8 cellular contexts compared by ENCODE assay signal in the genomic region with DNA sequence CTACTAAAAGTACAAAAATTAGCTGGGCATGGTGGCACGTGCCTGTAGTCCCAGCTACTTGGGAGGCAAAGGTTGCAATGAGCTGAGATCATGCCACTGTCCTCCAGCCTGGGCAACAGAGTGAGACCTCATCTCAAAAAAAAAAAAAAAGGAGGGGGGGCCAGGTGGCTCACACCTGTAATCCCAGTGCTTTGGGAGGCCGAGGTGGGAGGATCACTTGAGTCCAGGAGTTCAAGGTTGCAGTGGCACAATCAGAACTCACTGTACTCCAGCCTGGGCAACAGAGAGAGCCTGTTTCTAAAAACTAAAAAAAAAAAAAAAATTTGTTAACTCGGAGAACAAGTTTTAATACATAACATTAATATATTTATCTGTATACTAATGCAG. TPM values are rescaled to one million over a fixed set of nuclear protein-coding genes. Genes with fewer than 3 reads are reported as not detected.
DNase-seq lines count a peak whose midpoint lies in the region; ATAC-seq, FAIRE-seq and TF ChIP-seq lines count a peak whose summit lies in the region.
"Not testable (repeated sequence)": the region's sequence is repeated elsewhere in the genome, so short reads cannot be mapped to it uniquely, and the experiment has no call there.

No MANE protein-coding gene starts in this region.

- dilution Hi-C loops in endothelial cell of umbilical vein (cut with MboI; ENCODE audit: extremely low pct_ligation_motif_present, low sequenced_read_pairs) = not testable (repeated sequence)

- not testable (repeated sequence) for H2AFZ ChIP-seq in PC-3 (ENCODE audit: low read length); endothelial cell of umbilical vein (ENCODE audit: low read depth, low read length)

- ATAC-seq in PC-3; activated CD8-positive, alpha-beta T cell treated with anti-CD3 and anti-CD28 coated beads for 36 hours: not testable (repeated sequence)

- not testable (repeated sequence) for H3K36me3 ChIP-seq in BLaER1; PC-3 (ENCODE audit: low read depth, low read length); adrenal gland (replicated peaks in 1 of 2); endothelial cell of umbilical vein (ENCODE audit: control insufficient read depth in 2 of 2, extremely low read depth in 1 of 2, insufficient read depth in 2 of 2, low read length in 2 of 2); liver (ENCODE audit: control insufficient read depth in 4 of 4, insufficient read depth in 3 of 4, low read depth in 1 of 4, low read length in 3 of 4); prostate gland; testis (ENCODE audit: low read depth, missing control alignments)

- FAIRE-seq in endothelial cell of umbilical vein (lab: Jason Lieb, UNC) = not testable (repeated sequence)

- WGBS in adrenal gland, 4 donors = 65 to 74% (median 70%) methylated on average over 3 of the region's 3 CpGs
- WGBS in liver = 81% methylated on average over 3 of the region's 3 CpGs
- 76% methylated on average over 3 of the region's 3 CpGs for WGBS in prostate gland
- 43 to 66% methylated on average over 3 of the region's 3 CpGs for WGBS in testis, 2 donors

- H3K9ac ChIP-seq in BLaER1 (peak overlapping the region; percentile 73; the same call in 1 of the 2 replicates), PC-3 (ENCODE audit: low read length) (peak overlapping the region; percentile 61), endothelial cell of umbilical vein (replicated peaks; ENCODE audit: extremely low read depth, insufficient read depth, low read length) (peak overlapping the region; percentile 96)
- not testable (repeated sequence) for H3K9ac ChIP-seq in liver (ENCODE audit: low read depth in 1 of 2, low read length in 2 of 2)

- peak overlapping the region; percentile 60 for H3K4me3 ChIP-seq in BLaER1
- not testable (repeated sequence) for H3K4me3 ChIP-seq in PC-3 (ENCODE audit: low read length); adrenal gland; endothelial cell of umbilical vein (replicated peaks in 1 of 3; ENCODE audit: insufficient read depth in 1 of 3, low read depth in 1 of 3, low read length in 3 of 3); liver (ENCODE audit: low read depth in 1 of 3, low read length in 3 of 3); prostate gland; testis

- not testable (repeated sequence) for TF ChIP-seq RAD21 in liver (IDR thresholded peaks at IDR 0.05)

- H4K20me1 ChIP-seq in BLaER1; PC-3 (ENCODE audit: low read length); endothelial cell of umbilical vein (replicated peaks; ENCODE audit: control insufficient read depth, extremely low read depth, insufficient read depth, low read length): not testable (repeated sequence)

- H3K9me3 Mint-ChIP-seq in activated CD8-positive, alpha-beta T cell treated with anti-CD3 and anti-CD28 coated beads for 36 hours = not testable (repeated sequence)

- H3K79me2 ChIP-seq in PC-3 (ENCODE audit: low read length); endothelial cell of umbilical vein (ENCODE audit: control insufficient read depth, insufficient read depth, low read length): not testable (repeated sequence)

- POLR2A ChIA-PET in PC-3 (lab: Charles Lee; ENCODE audit: unreplicated experiment); endothelial cell of umbilical vein (lab: Charles Lee): not testable (repeated sequence)
- POLR2A ChIA-PET in activated CD8-positive, alpha-beta T cell treated with anti-CD3 and anti-CD28 coated beads for 36 hours (lab: Charles Lee) = interaction anchor here (0.6 kb wide), 2 partner anchors 14 to 1925 kb away, joined by 3 read pairs; no protein-coding TSS in a partner anchor

- intact Hi-C loops in PC-3 (cut with micrococcal nuclease) = loop anchor here (10.0 kb wide), 1 partner anchor 287 kb away; no protein-coding TSS in a partner anchor
- intact Hi-C loops in activated CD8-positive, alpha-beta T cell treated with anti-CD3 and anti-CD28 coated beads for 36 hours (cut with micrococcal nuclease); adrenal gland (cut with DNase I); endothelial cell of umbilical vein (cut with micrococcal nuclease); prostate gland (cut with DNase I); testis (cut with DNase I; ENCODE audit: low total_unique reads): not testable (repeated sequence)

- H3K4me1 ChIP-seq in BLaER1 = peaks cover 73% of the 10 kb centered on the region
- peaks cover 66% of the 10 kb centered on the region for H3K4me1 ChIP-seq in PC-3 (ENCODE audit: insufficient read depth, low read length)
- peaks cover 0 to 15% of the 10 kb centered on the region in 2 donors for H3K4me1 ChIP-seq in adrenal gland (replicated peaks in 1 of 2)
- H3K4me1 ChIP-seq in endothelial cell of umbilical vein (ENCODE audit: control insufficient read depth, extremely low read depth, insufficient read depth, low read length) = peaks cover 48% of the 10 kb centered on the region
- not testable (repeated sequence) for H3K4me1 ChIP-seq in liver (ENCODE audit: control insufficient read depth in 4 of 4, insufficient read depth in 4 of 4, low read length in 3 of 4); prostate gland (replicated peaks)
- peaks cover 28% of the 10 kb centered on the region for H3K4me1 ChIP-seq in testis

- CTCF ChIA-PET in PC-3 (lab: Charles Lee) = not testable (repeated sequence)
- CTCF ChIA-PET in activated CD8-positive, alpha-beta T cell treated with anti-CD3 and anti-CD28 coated beads for 36 hours (lab: Charles Lee) = interaction anchor here (11.5 kb wide), 1 partner anchor 20 kb away, joined by 108 read pairs; a partner anchor contains a TSS
- CTCF ChIA-PET in endothelial cell of umbilical vein (lab: Charles Lee) = interaction anchor here (0.6 to 0.7 kb wide), 2 partner anchors 12 to 20 kb away, joined by 3 to 4 read pairs; no protein-coding TSS in a partner anchor

- BruUV-seq in PC-3 (replicated peaks; lab: Mats Ljungman, UMichigan); endothelial cell of umbilical vein (replicated peaks; lab: Mats Ljungman, UMichigan): not testable (repeated sequence)

- H3K27me3 ChIP-seq in BLaER1; PC-3 (ENCODE audit: low read length); adrenal gland; endothelial cell of umbilical vein (ENCODE audit: control insufficient read depth in 2 of 2, insufficient read depth in 2 of 2, low read length in 2 of 2); liver (ENCODE audit: control insufficient read depth in 4 of 4, insufficient read depth in 4 of 4, low read length in 3 of 4); prostate gland (replicated peaks; ENCODE audit: insufficient read depth); testis: not testable (repeated sequence)

- peak overlapping the region; percentile 96 for H3K27ac Mint-ChIP-seq in activated CD8-positive, alpha-beta T cell treated with anti-CD3 and anti-CD28 coated beads for 36 hours

- peak overlapping the region; percentile 13 for H3K4me3 Mint-ChIP-seq in activated CD8-positive, alpha-beta T cell treated with anti-CD3 and anti-CD28 coated beads for 36 hours

- not testable (repeated sequence) for H3K9me1 ChIP-seq in endothelial cell of umbilical vein (replicated peaks; ENCODE audit: control insufficient read depth, extremely low read depth, insufficient read depth, low read length)

- H3K4me2 ChIP-seq in BLaER1 = peak overlapping the region; percentile 89
- not testable (repeated sequence) for H3K4me2 ChIP-seq in PC-3 (ENCODE audit: low read length)
- H3K4me2 ChIP-seq in endothelial cell of umbilical vein (ENCODE audit: insufficient read depth, low read length) = peak overlapping the region; percentile 88

- not testable (repeated sequence) for DNase-seq in PC-3; activated CD8-positive, alpha-beta T cell treated with anti-CD3 and anti-CD28 coated beads for 36 hours; adrenal gland; endothelial cell of umbilical vein (ENCODE audit: low read depth, low spot score); prostate gland (ENCODE audit: low spot score); testis

- not testable (repeated sequence) for H3K27me3 Mint-ChIP-seq in activated CD8-positive, alpha-beta T cell treated with anti-CD3 and anti-CD28 coated beads for 36 hours

- not testable (repeated sequence) for H3K9me3 ChIP-seq in BLaER1; PC-3 (ENCODE audit: low read length); adrenal gland (replicated peaks in 1 of 3); endothelial cell of umbilical vein (replicated peaks; ENCODE audit: control insufficient read depth, insufficient read depth, low read length); liver (ENCODE audit: control insufficient read depth in 4 of 4, low read length in 3 of 4); prostate gland; testis

- not testable (repeated sequence) for TF ChIP-seq CTCF in PC-3 (conservative IDR thresholded peaks at IDR 0.05; ENCODE audit: low read depth, low read length); activated CD8-positive, alpha-beta T cell treated with anti-CD3 and anti-CD28 coated beads for 36 hours (IDR thresholded peaks at IDR 0.05); adrenal gland (IDR thresholded peaks at IDR 0.05); endothelial cell of umbilical vein (IDR thresholded peaks at IDR 0.05; ENCODE audit: extremely low read depth in 1 of 2, insufficient read depth in 1 of 2, low read depth in 1 of 2, low read length in 2 of 2); liver (IDR thresholded peaks at IDR 0.05; ENCODE audit: low read depth, low read length, missing input control); prostate gland (IDR thresholded peaks at IDR 0.05); testis (IDR thresholded peaks at IDR 0.05)

- H3K27ac ChIP-seq in BLaER1 (peak overlapping the region; percentile 85), PC-3 (ENCODE audit: low read length) (peak overlapping the region; percentile 95), adrenal gland (peak overlapping the region in 3 of 5 donors; percentile 30 to 80 (median 68)), endothelial cell of umbilical vein (ENCODE audit: insufficient read depth, low read depth, low read length) (peak overlapping the region; percentile 100), liver (ENCODE audit: low read depth in 1 of 2, low read length in 2 of 2) (peak overlapping the region; percentile 14 to 52), prostate gland (peak overlapping the region; percentile 59 to 61), testis (peak overlapping the region; percentile 53 to 63)

- not testable (repeated sequence) for H3K9me2 ChIP-seq in PC-3 (replicated peaks; ENCODE audit: low read length)

- not testable (repeated sequence) for TF ChIP-seq POLR2A in adrenal gland (IDR thresholded peaks at IDR 0.05); endothelial cell of umbilical vein (IDR thresholded peaks at IDR 0.05; ENCODE audit: low read depth, low read length); prostate gland (IDR thresholded peaks at IDR 0.05); testis (IDR thresholded peaks at IDR 0.05)

- H3F3A ChIP-seq in PC-3 (ENCODE audit: low read length, unreplicated experiment) = not testable (repeated sequence)

- not testable (repeated sequence) for H3K36me3 Mint-ChIP-seq in activated CD8-positive, alpha-beta T cell treated with anti-CD3 and anti-CD28 coated beads for 36 hours (ENCODE audit: low read depth)

- H3K4me1 Mint-ChIP-seq in activated CD8-positive, alpha-beta T cell treated with anti-CD3 and anti-CD28 coated beads for 36 hours (ENCODE audit: low read depth) = peaks cover 52% of the 10 kb centered on the region

RNA-seq across cellular contexts. Expression of a gene that starts 5.6 kb away (rescaled TPM):
- 58.9 and 59.0 TPM in 2 replicates for total RNA-seq in PC-3 (2014; rRNA removed)
- 10 to 100 TPM; 86.0 to 96.9 TPM for total RNA-seq in activated CD8-positive, alpha-beta T cell treated with anti-CD3 and anti-CD28 coated beads for 36 hours
- 10 to 100 TPM; 28.8 to 61.0 (median 44.7) TPM for total RNA-seq in adrenal gland
- polyA plus RNA-seq in adrenal gland = 10 to 100 TPM; 31.6 to 70.3 (median 34.0) TPM
- total RNA-seq in endothelial cell of umbilical vein = 74.6 and 75.2 TPM in 2 replicates
- polyA plus RNA-seq in endothelial cell of umbilical vein = 52.5 and 73.4 TPM in 2 replicates
- 71.1 and 74.7 TPM in 2 replicates for polyA plus RNA-seq in endothelial cell of umbilical vein (2011; cell fraction: cytosol; rRNA removed)
- 190 and 261 TPM in 2 replicates for polyA plus RNA-seq in endothelial cell of umbilical vein (2011; cell fraction: nucleus; rRNA removed)
- polyA plus RNA-seq in endothelial cell of umbilical vein (2012) = 71.0 and 96.4 TPM in 2 replicates
- polyA minus RNA-seq in endothelial cell of umbilical vein = 51.8 and 75.8 TPM in 2 replicates
- 33.4 TPM for polyA minus RNA-seq in endothelial cell of umbilical vein (2011; cell fraction: cytosol; rRNA and poly(A)+ RNA removed)
- polyA minus RNA-seq in endothelial cell of umbilical vein (2011; cell fraction: nucleus; rRNA and poly(A)+ RNA removed) = 80.8 and 105 TPM in 2 replicates
- 10 to 100 TPM; 24.5 to 37.2 TPM for total RNA-seq in liver
- 10 to 100 TPM; 20.2 to 27.4 TPM for polyA plus RNA-seq in liver
- total RNA-seq in prostate gland = 10 to 100 TPM; 44.6 to 74.8 TPM
- total RNA-seq in testis = 10 to 100 TPM; 82.4 to 85.4 TPM
- 52.4 TPM for polyA plus RNA-seq in testis (ENCODE audit: insufficient read depth, low read depth, low replicate concordance)

RNA-seq across cellular contexts. Expression of a gene that starts 22.1 kb away (rescaled TPM):
- 2.8 and 3.5 TPM in 2 replicates for total RNA-seq in PC-3 (2014; rRNA removed)
- total RNA-seq in activated CD8-positive, alpha-beta T cell treated with anti-CD3 and anti-CD28 coated beads for 36 hours = 1 to 10 TPM; 5.7 to 6.3 TPM
- total RNA-seq in adrenal gland = 10 to 100 TPM in 3 of 8 donors, 1 to 10 TPM in 5; 2.1 to 11.5 (median 7.9) TPM
- 1 to 10 TPM; 1.2 to 7.6 (median 6.9) TPM for polyA plus RNA-seq in adrenal gland
- total RNA-seq in endothelial cell of umbilical vein = 5.3 and 6.0 TPM in 2 replicates
- 3.3 and 3.7 TPM in 2 replicates for polyA plus RNA-seq in endothelial cell of umbilical vein
- 3.6 and 4.2 TPM in 2 replicates for polyA plus RNA-seq in endothelial cell of umbilical vein (2011; cell fraction: cytosol; rRNA removed)
- 8.6 and 9.6 TPM in 2 replicates for polyA plus RNA-seq in endothelial cell of umbilical vein (2011; cell fraction: nucleus; rRNA removed)
- 4.7 and 6.3 TPM in 2 replicates for polyA plus RNA-seq in endothelial cell of umbilical vein (2012)
- polyA minus RNA-seq in endothelial cell of umbilical vein = 5.0 and 5.7 TPM in 2 replicates
- 0.72 TPM for polyA minus RNA-seq in endothelial cell of umbilical vein (2011; cell fraction: cytosol; rRNA and poly(A)+ RNA removed)
- 14.3 and 15.0 TPM in 2 replicates for polyA minus RNA-seq in endothelial cell of umbilical vein (2011; cell fraction: nucleus; rRNA and poly(A)+ RNA removed)
- total RNA-seq in liver = 1 to 10 TPM; 2.9 to 5.1 TPM
- polyA plus RNA-seq in liver = 1 to 10 TPM; 1.4 to 2.2 TPM
- total RNA-seq in prostate gland = 10 to 100 TPM; 10.7 to 16.1 TPM
- total RNA-seq in testis = 1 to 10 TPM; 9.2 to 9.7 TPM
- 8.2 TPM for polyA plus RNA-seq in testis (ENCODE audit: insufficient read depth, low read depth, low replicate concordance)

Comparison
In these comparisons a context has a peak if more than half of its experiments do, and no peak if none do; other contexts are left out.
1. H3K27ac ChIP-seq: peak in every context shown above with its lines; median percentile 100 in endothelial cell of umbilical vein; 95 in PC-3; 85 in BLaER1; 68 in adrenal gland; 60 in prostate gland; 58 in testis; 33 in liver.